ENCODE assay signal across 8 cellular contexts in the genomic region with DNA sequence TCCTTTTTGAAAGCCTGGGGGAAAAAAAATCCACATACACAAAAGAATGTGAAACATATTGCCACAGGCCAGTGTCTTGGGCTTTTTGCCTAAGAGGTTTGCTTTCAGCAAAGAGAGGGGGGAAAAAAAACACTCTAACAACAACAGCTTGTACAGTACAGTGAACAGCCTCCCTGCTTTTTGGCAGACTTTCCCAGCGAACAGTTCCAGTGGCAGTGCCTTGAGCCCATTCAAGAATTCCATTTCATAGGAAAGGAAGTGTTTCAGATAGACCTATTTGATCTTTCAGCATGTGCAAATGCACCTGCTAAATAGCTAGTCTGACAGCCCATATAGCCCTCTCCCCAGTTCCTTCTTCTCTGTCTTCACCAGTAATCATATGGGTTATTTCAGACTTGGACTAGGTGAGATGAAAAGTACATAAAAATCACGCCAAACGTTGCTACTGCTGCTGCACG. TPM values are rescaled to one million over a fixed set of nuclear protein-coding genes. Genes with fewer than 3 reads are reported as not detected.
DNase-seq lines count a peak whose midpoint lies in the region; ATAC-seq, FAIRE-seq and TF ChIP-seq lines count a peak whose summit lies in the region.

No MANE protein-coding gene starts in this region.

- peak overlapping the region; percentile 82 for H3K9ac ChIP-seq in GM23248

- 0 to 1% methylated on average over 4 of the region's 4 CpGs for WGBS in GM23248 (ENCODE audit: low coverage in 1 of 2, low lambda C conversion rate in 2 of 2, missing lambda C conversion rate in 2 of 2), 2 experiments

- H2AFZ ChIP-seq in GM23248, result peak overlapping the region; percentile 88

- peak overlapping the region; percentile 95 for H3K4me2 ChIP-seq in GM23248 (ENCODE audit: unreplicated experiment)

- intact Hi-C loops in left lung (cut with DNase I), result no loop called here

- TF ChIP-seq CTCF in GM12875 (IDR thresholded peaks at IDR 0.05; ENCODE audit: borderline replicate concordance, insufficient read depth, low read depth, low read length) (no peak), bronchial epithelial cell (IDR thresholded peaks at IDR 0.05; ENCODE audit: insufficient read depth, low read length, severe bottlenecking) (no peak), left lung (IDR thresholded peaks at IDR 0.05) (no peak)

- no peak for FAIRE-seq in bronchial epithelial cell (lab: Jason Lieb, UNC)

- H3K36me3 ChIP-seq in GM23248 (ENCODE audit: low read depth), result 0 out of 2 replicates have a peak, but pooled peaks cover 6% of the 10 kb centered on the region
- no peaks in the 10 kb centered on the region for H3K36me3 ChIP-seq in bronchial epithelial cell (ENCODE audit: control insufficient read depth, insufficient read depth, low read length)
- peaks cover 0 to 10% of the 10 kb centered on the region in 2 donors for H3K36me3 ChIP-seq in left lung

- no peaks in the 10 kb centered on the region for H3K9me2 ChIP-seq in GM23248 (ENCODE audit: insufficient read depth)

- peaks cover 18% of the 10 kb centered on the region for H3K4me1 ChIP-seq in GM23248 (ENCODE audit: insufficient read depth)
- peaks cover 6 to 33% of the 10 kb centered on the region in 2 donors for H3K4me1 ChIP-seq in left lung

- H3K27ac ChIP-seq in GM23248, result peak overlapping the region; percentile 75
- H3K27ac ChIP-seq in left lung, result peak overlapping the region; percentile 82 to 87
- peak overlapping the region; percentile 59 for H3K27ac ChIP-seq in substantia nigra (ENCODE audit: low read depth, low read length, poor library complexity, severe bottlenecking)

- H3K4me3 ChIP-seq in GM12875 (ENCODE audit: low read depth, low read length) (peak overlapping the region; percentile 47), GM23248 (peak overlapping the region; percentile 96), bronchial epithelial cell (ENCODE audit: low read depth, low read length) (peak overlapping the region; percentile 56), left lung (peak overlapping the region; percentile 66 to 73)

- no peaks in the 10 kb centered on the region for H4K20me1 ChIP-seq in GM23248 (ENCODE audit: insufficient read depth)

- in situ Hi-C loops in GM23248 (cut with MboI), result no loop called here

- no peaks in the 10 kb centered on the region for H3K9me3 ChIP-seq in GM23248 (ENCODE audit: low read depth)
- no peaks in the 10 kb centered on the region for H3K9me3 ChIP-seq in left lung

- peaks cover 49% of the 10 kb centered on the region for H3K79me2 ChIP-seq in GM23248 (ENCODE audit: insufficient read depth)

- ATAC-seq in left lung (peak; percentile 69), GM18520 (IDR thresholded peaks at IDR 0.05; ENCODE audit: unreplicated experiment) (no peak)

- H3F3A ChIP-seq in GM23248 (ENCODE audit: insufficient read depth), result peaks cover 21% of the 10 kb centered on the region

- DNase-seq in GM23248 (peak; percentile 74), NAMALWA (ENCODE audit: low spot score) (peak; percentile 54), bronchial epithelial cell (ENCODE audit: low read depth) (no peak), left lung (no peak), substantia nigra (lab: John Stamatoyannopoulos, UW) (peak in 3 of 49 donors; percentile 2 to 19 (median 6)), superior temporal gyrus (ENCODE audit: extremely low spot score) (no peak)

- no peaks in the 10 kb centered on the region for H3K27me3 ChIP-seq in GM23248 (replicated peaks; ENCODE audit: insufficient read depth)
- H3K27me3 ChIP-seq in bronchial epithelial cell (ENCODE audit: control insufficient read depth, insufficient read depth, low read length), result no peaks in the 10 kb centered on the region
- H3K27me3 ChIP-seq in left lung, result no peaks in the 10 kb centered on the region

RNA-seq across cellular contexts. Expression of gene ARHGAP18, which starts 0.5 kb away (rescaled TPM):
- total RNA-seq in GM23248 (2014; rRNA removed; shearing (Covaris generic)), result 23.8 and 25.3 TPM in 2 replicates
- polyA plus RNA-seq in GM23248 (2016; fragmentation: Nextera tagmentation; extraction: Ambion mirVana), result 12.0 and 12.5 TPM in 2 replicates
- total RNA-seq in bronchial epithelial cell (3.1 and 4.5 TPM in 2 replicates), left lung (10 to 100 TPM; 46.0 to 46.1 TPM)

Comparison
In these comparisons a context has a peak if more than half of its experiments do, and no peak if none do; other contexts are left out.
1. DNase-seq: peak in GM23248 (single experiment) and NAMALWA (single experiment); none in bronchial epithelial cell (single experiment), left lung (0 of 2) and superior temporal gyrus (single experiment).
2. Peak in every context shown above with its lines, with median percentiles within 50 percentile points of each other: H3K4me3 ChIP-seq and H3K27ac ChIP-seq.